8 cellular contexts compared by ENCODE assay signal in genomic region chr10:72275351-72276012, GRCh38. TPM values are rescaled to one million over a fixed set of nuclear protein-coding genes. Genes with fewer than 3 reads are reported as not detected.
DNase-seq lines count a peak whose midpoint lies in the region; ATAC-seq, FAIRE-seq and TF ChIP-seq lines count a peak whose summit lies in the region.

No MANE protein-coding gene starts in this region.

- intact Hi-C loops in CD14-positive monocyte (cut with micrococcal nuclease): loop anchor here in 1 of 2 donors (2.0 kb wide), 2 partner anchors 21 to 61 kb away; no protein-coding TSS in a partner anchor

- H3K9ac ChIP-seq in KMS-11 (peak overlapping the region; percentile 80; the same call in 1 of the 2 replicates), keratinocyte (ENCODE audit: control insufficient read depth, extremely low read depth, insufficient read depth, low read length) (peak overlapping the region; percentile 98)

- H2AFZ ChIP-seq in KMS-11 (ENCODE audit: low read depth) (no peak overlapping the region), keratinocyte (ENCODE audit: control insufficient read depth, low read length) (no peak overlapping the region)

- H3K4me1 Mint-ChIP-seq in CD14-positive monocyte: peaks cover 36% of the 10 kb centered on the region
- peaks cover 46% of the 10 kb centered on the region for H3K4me1 Mint-ChIP-seq in activated naive CD8-positive, alpha-beta T cell treated with anti-CD3 and anti-CD28 coated beads for 36 hours
- H3K4me1 Mint-ChIP-seq in stimulated activated naive CD8-positive, alpha-beta T cell treated with anti-CD3 and anti-CD28 coated beads, Interleukin-15, amount 100 ng/mL, for 72 hours: peaks cover 72% of the 10 kb centered on the region

- H3K9me1 ChIP-seq in keratinocyte (ENCODE audit: control insufficient read depth, extremely low read depth, insufficient read depth, low read length): no peaks in the 10 kb centered on the region

- no peak for FAIRE-seq in keratinocyte (lab: Jason Lieb, UNC)

- H4K20me1 ChIP-seq in KMS-11 (ENCODE audit: insufficient read depth) (no peaks in the 10 kb centered on the region), keratinocyte (ENCODE audit: control insufficient read depth, extremely low read depth, insufficient read depth, low read length) (peaks cover 26% of the 10 kb centered on the region)

- H3K4me2 ChIP-seq in KMS-11 (peak overlapping the region; percentile 97), keratinocyte (ENCODE audit: control insufficient read depth, extremely low read depth, insufficient read depth, low read depth, low read length) (peak overlapping the region; percentile 92)

- peak overlapping the region; percentile 98 for H3K4me3 Mint-ChIP-seq in CD14-positive monocyte
- peak overlapping the region; percentile 99 for H3K4me3 Mint-ChIP-seq in activated naive CD8-positive, alpha-beta T cell treated with anti-CD3 and anti-CD28 coated beads for 36 hours
- H3K4me3 Mint-ChIP-seq in stimulated activated naive CD8-positive, alpha-beta T cell treated with anti-CD3 and anti-CD28 coated beads, Interleukin-15, amount 100 ng/mL, for 72 hours: peak overlapping the region; percentile 94 to 99

- H3K27ac ChIP-seq in KMS-11 (peak overlapping the region; percentile 64), keratinocyte (ENCODE audit: control insufficient read depth, insufficient read depth, low read length) (peak overlapping the region; percentile 94)

- dilution Hi-C loops in keratinocyte (cut with MboI; ENCODE audit: extremely low pct_ligation_motif_present, low sequenced_read_pairs): no loop called here

- H3K27me3 Mint-ChIP-seq in CD14-positive monocyte (ENCODE audit: low read depth in 3 of 3): peaks cover 2 to 13% (median 13%) of the 10 kb centered on the region in 3 donors
- peaks cover 12% of the 10 kb centered on the region for H3K27me3 Mint-ChIP-seq in activated naive CD8-positive, alpha-beta T cell treated with anti-CD3 and anti-CD28 coated beads for 36 hours
- H3K27me3 Mint-ChIP-seq in stimulated activated naive CD8-positive, alpha-beta T cell treated with anti-CD3 and anti-CD28 coated beads, Interleukin-15, amount 100 ng/mL, for 72 hours: no peaks in the 10 kb centered on the region

- H3K27ac Mint-ChIP-seq in CD14-positive monocyte: peak overlapping the region in 1 of 7 donors; percentile 67
- peak overlapping the region; percentile 100 for H3K27ac Mint-ChIP-seq in activated naive CD8-positive, alpha-beta T cell treated with anti-CD3 and anti-CD28 coated beads for 36 hours
- peak overlapping the region; percentile 99 for H3K27ac Mint-ChIP-seq in stimulated activated naive CD8-positive, alpha-beta T cell treated with anti-CD3 and anti-CD28 coated beads, Interleukin-15, amount 100 ng/mL, for 72 hours

- H3K36me3 Mint-ChIP-seq in CD14-positive monocyte: peaks cover 13 to 23% of the 10 kb centered on the region in 2 donors
- H3K36me3 Mint-ChIP-seq in activated naive CD8-positive, alpha-beta T cell treated with anti-CD3 and anti-CD28 coated beads for 36 hours: peaks cover 41% of the 10 kb centered on the region

- DNase-seq in CD14-positive monocyte (ENCODE audit: low spot score) (no peak), keratinocyte (ENCODE audit: low read depth, low spot score) (no peak), HK-2 (ENCODE audit: unreplicated experiment) (no peak)
- DNase-seq in activated naive CD8-positive, alpha-beta T cell treated with anti-CD3 and anti-CD28 coated beads for 36 hours: no peak
- DNase-seq in stimulated activated naive CD8-positive, alpha-beta T cell treated with anti-CD3 and anti-CD28 coated beads, Interleukin-15, amount 100 ng/mL, for 72 hours: peak in 1 of 2 donors; percentile 60

- no peaks in the 10 kb centered on the region for H3K27me3 ChIP-seq in KMS-11 (ENCODE audit: insufficient read depth, low read depth)
- H3K27me3 ChIP-seq in keratinocyte (ENCODE audit: control insufficient read depth, extremely low read depth, insufficient read depth, low read length): no peaks in the 10 kb centered on the region

- H3K4me3 ChIP-seq in KMS-11 (IDR thresholded peaks at IDR 0.05; ENCODE audit: insufficient read depth, low read depth, low read length) (peak overlapping the region; percentile 16), keratinocyte (ENCODE audit: control insufficient read depth in 2 of 3, extremely low read depth in 1 of 3, insufficient read depth in 2 of 3, low read depth in 1 of 3, low read length in 3 of 3) (peak overlapping the region; percentile 84 to 100 (median 97))

- TF ChIP-seq CTCF in CD14-positive monocyte (IDR thresholded peaks at IDR 0.05) (no peak), KMS-11 (conservative IDR thresholded peaks at IDR 0.05; ENCODE audit: low read depth, low read length) (no peak), keratinocyte (optimal IDR thresholded peaks at IDR 0.05 in 1 of 3, IDR thresholded peaks at IDR 0.05 in 1 of 3, conservative IDR thresholded peaks at IDR 0.05 in 1 of 3; ENCODE audit: extremely low read depth in 1 of 3, insufficient read depth in 2 of 3, low read length in 3 of 3) (no peak)

- H3K79me2 ChIP-seq in KMS-11 (ENCODE audit: insufficient read depth, low read depth) (peaks cover 20% of the 10 kb centered on the region), keratinocyte (ENCODE audit: control insufficient read depth, insufficient read depth, low read length) (peaks cover 18% of the 10 kb centered on the region)

- H3K4me1 ChIP-seq in KMS-11 (ENCODE audit: low read depth, poor library complexity, severe bottlenecking) (peaks cover 50% of the 10 kb centered on the region), keratinocyte (ENCODE audit: control insufficient read depth, extremely low read depth, insufficient read depth, low read length) (peaks cover 19% of the 10 kb centered on the region)

- H3K9me3 ChIP-seq in keratinocyte (ENCODE audit: control insufficient read depth, low read depth, low read length): no peaks in the 10 kb centered on the region

- peaks cover 0 to 2% (median 0%) of the 10 kb centered on the region in 7 donors for H3K9me3 Mint-ChIP-seq in CD14-positive monocyte
- H3K9me3 Mint-ChIP-seq in activated naive CD8-positive, alpha-beta T cell treated with anti-CD3 and anti-CD28 coated beads for 36 hours: no peaks in the 10 kb centered on the region
- H3K9me3 Mint-ChIP-seq in stimulated activated naive CD8-positive, alpha-beta T cell treated with anti-CD3 and anti-CD28 coated beads, Interleukin-15, amount 100 ng/mL, for 72 hours: no peaks in the 10 kb centered on the region

- H3K36me3 ChIP-seq in KMS-11 (ENCODE audit: insufficient read depth): no peaks in the 10 kb centered on the region
- H3K36me3 ChIP-seq in keratinocyte (ENCODE audit: control insufficient read depth in 2 of 2, extremely low read depth in 1 of 2, insufficient read depth in 2 of 2, low read length in 2 of 2): peaks cover 13 to 22% of the 10 kb centered on the region in 2 experiments

- no peak for ATAC-seq in stimulated activated naive CD8-positive, alpha-beta T cell treated with anti-CD3 and anti-CD28 coated beads, Interleukin-15, amount 100 ng/mL, for 72 hours
- ATAC-seq in HG03521 (IDR thresholded peaks at IDR 0.05; ENCODE audit: unreplicated experiment): no peak
- no peak for ATAC-seq in GM18498 (IDR thresholded peaks at IDR 0.05; ENCODE audit: unreplicated experiment)

RNA-seq across cellular contexts. Expression of gene DDIT4, which starts 1.8 kb away (rescaled TPM):
- polyA plus RNA-seq in CD14-positive monocyte: 10 to 100 TPM; 26.1 to 45.8 TPM
- 100 to 1,000 TPM; 422 to 424 TPM for total RNA-seq in activated naive CD8-positive, alpha-beta T cell treated with anti-CD3 and anti-CD28 coated beads for 36 hours
- 153 to 289 TPM (median 248 TPM) in 3 replicates for polyA plus RNA-seq in keratinocyte
- polyA plus RNA-seq in keratinocyte (2011; ENCODE audit: low read depth): 227 TPM
- polyA plus RNA-seq in keratinocyte (2011; cell fraction: cytosol; rRNA removed): 88.3 and 149 TPM in 2 replicates
- polyA plus RNA-seq in keratinocyte (2011; cell fraction: nucleus; rRNA removed): 237 and 241 TPM in 2 replicates
- polyA plus RNA-seq in keratinocyte (2012; ENCODE audit: low replicate concordance): 409 and 466 TPM in 2 replicates
- polyA minus RNA-seq in keratinocyte: 214 to 285 TPM (median 225 TPM) in 3 replicates
- 466 TPM for polyA minus RNA-seq in keratinocyte (2011; cell fraction: cytosol; rRNA and poly(A)+ RNA removed)
- 259 and 281 TPM in 2 replicates for polyA minus RNA-seq in keratinocyte (2011; cell fraction: nucleus; rRNA and poly(A)+ RNA removed)

RNA-seq across cellular contexts. Expression of gene ASCC1, which starts 59.4 kb away (rescaled TPM):
- polyA plus RNA-seq in CD14-positive monocyte (10 to 100 TPM; 17.9 to 20.9 TPM), keratinocyte (21.3 to 32.9 TPM (median 31.9 TPM) in 3 replicates)
- 10 to 100 TPM; 57.3 to 57.7 TPM for total RNA-seq in activated naive CD8-positive, alpha-beta T cell treated with anti-CD3 and anti-CD28 coated beads for 36 hours
- polyA plus RNA-seq in keratinocyte (2011; ENCODE audit: low read depth): 21.0 TPM
- 23.9 and 39.4 TPM in 2 replicates for polyA plus RNA-seq in keratinocyte (2011; cell fraction: cytosol; rRNA removed)
- polyA plus RNA-seq in keratinocyte (2011; cell fraction: nucleus; rRNA removed): 26.3 and 28.9 TPM in 2 replicates
- polyA plus RNA-seq in keratinocyte (2012; ENCODE audit: low replicate concordance): 18.0 and 27.0 TPM in 2 replicates
- polyA minus RNA-seq in keratinocyte: 12.9 to 33.0 TPM (median 25.1 TPM) in 3 replicates
- polyA minus RNA-seq in keratinocyte (2011; cell fraction: cytosol; rRNA and poly(A)+ RNA removed): 22.6 TPM
- polyA minus RNA-seq in keratinocyte (2011; cell fraction: nucleus; rRNA and poly(A)+ RNA removed): 14.8 and 26.8 TPM in 2 replicates

RNA-seq across cellular contexts. Expression of gene ANAPC16, which starts 59.7 kb away (rescaled TPM):
- 100 to 1,000 TPM; 148 to 167 TPM for polyA plus RNA-seq in CD14-positive monocyte
- total RNA-seq in activated naive CD8-positive, alpha-beta T cell treated with anti-CD3 and anti-CD28 coated beads for 36 hours: 10 to 100 TPM; 71.0 to 81.8 TPM
- 61.6 to 93.9 TPM (median 70.2 TPM) in 3 replicates for polyA plus RNA-seq in keratinocyte
- 49.2 TPM for polyA plus RNA-seq in keratinocyte (2011; ENCODE audit: low read depth)
- 39.7 and 67.5 TPM in 2 replicates for polyA plus RNA-seq in keratinocyte (2011; cell fraction: cytosol; rRNA removed)
- polyA plus RNA-seq in keratinocyte (2011; cell fraction: nucleus; rRNA removed): 14.3 and 21.5 TPM in 2 replicates
- 50.0 and 66.0 TPM in 2 replicates for polyA plus RNA-seq in keratinocyte (2012; ENCODE audit: low replicate concordance)
- 10.7 to 23.5 TPM (median 17.1 TPM) in 3 replicates for polyA minus RNA-seq in keratinocyte
- polyA minus RNA-seq in keratinocyte (2011; cell fraction: cytosol; rRNA and poly(A)+ RNA removed): 8.2 TPM
- 4.5 and 6.1 TPM in 2 replicates for polyA minus RNA-seq in keratinocyte (2011; cell fraction: nucleus; rRNA and poly(A)+ RNA removed)
